Comparison of ENCODE assay signal across 1 cellular context in the genomic region with DNA sequence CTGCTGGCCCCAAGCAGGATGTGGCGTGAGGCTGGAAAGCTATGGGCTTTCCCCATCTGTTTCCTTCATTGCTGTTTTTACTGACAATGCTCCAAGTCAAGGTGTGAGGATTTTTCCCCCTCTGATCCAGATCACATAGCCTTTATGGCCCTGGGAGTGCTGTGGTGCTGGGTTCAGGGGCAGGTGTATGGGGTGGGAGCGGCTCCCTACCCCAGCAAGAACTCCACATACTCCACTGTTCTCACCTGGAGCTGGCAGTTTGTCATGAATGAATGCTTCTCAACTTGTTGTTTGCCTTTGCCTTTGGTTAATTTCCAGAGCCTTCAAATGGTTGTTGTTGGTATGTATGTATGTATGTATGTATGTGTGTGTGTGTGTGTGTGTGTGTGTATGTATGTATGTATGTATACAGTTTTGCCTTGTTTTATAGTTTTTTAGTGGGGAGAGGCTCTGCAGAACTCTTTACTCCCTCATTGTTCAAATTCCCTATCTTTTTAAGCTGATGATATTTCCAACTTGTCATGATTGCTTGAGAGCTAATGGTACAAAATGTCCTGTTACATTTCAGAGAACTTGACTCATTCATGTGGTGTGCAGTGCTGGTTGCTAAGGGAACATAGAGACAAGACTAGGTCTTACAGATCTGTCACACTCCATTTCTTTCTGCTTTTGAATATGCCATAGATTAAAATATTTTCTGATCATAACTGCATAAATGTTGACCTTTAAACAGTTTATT.
TF ChIP-seq lines count a peak whose summit lies in the region.

No MANE protein-coding gene starts in this region.

TF ChIP-seq in IMR-90, 13 proteins besides CTCF, POLR2A, EP300 and RAD21:
- TF ChIP-seq, protein P1, sequence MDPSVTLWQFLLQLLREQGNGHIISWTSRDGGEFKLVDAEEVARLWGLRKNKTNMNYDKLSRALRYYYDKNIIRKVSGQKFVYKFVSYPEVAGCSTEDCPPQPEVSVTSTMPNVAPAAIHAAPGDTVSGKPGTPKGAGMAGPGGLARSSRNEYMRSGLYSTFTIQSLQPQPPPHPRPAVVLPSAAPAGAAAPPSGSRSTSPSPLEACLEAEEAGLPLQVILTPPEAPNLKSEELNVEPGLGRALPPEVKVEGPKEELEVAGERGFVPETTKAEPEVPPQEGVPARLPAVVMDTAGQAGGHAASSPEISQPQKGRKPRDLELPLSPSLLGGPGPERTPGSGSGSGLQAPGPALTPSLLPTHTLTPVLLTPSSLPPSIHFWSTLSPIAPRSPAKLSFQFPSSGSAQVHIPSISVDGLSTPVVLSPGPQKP (IDR thresholded peaks at IDR 0.05; ENCODE audit: borderline replicate concordance, low read depth, low read length), result no peak
- no peak for TF ChIP-seq SMC3 (IDR thresholded peaks at IDR 0.05; ENCODE audit: low read depth, low read length)
- TF ChIP-seq CHD1 (IDR thresholded peaks at IDR 0.05; ENCODE audit: low read depth, low read length), result no peak
- TF ChIP-seq MXI1 (IDR thresholded peaks at IDR 0.05; ENCODE audit: borderline replicate concordance, low read depth, low read length), result no peak
- TF ChIP-seq MAZ (IDR thresholded peaks at IDR 0.05; ENCODE audit: borderline replicate concordance, low read depth, low read length), result no peak
- TF ChIP-seq CEBPB (IDR thresholded peaks at IDR 0.05; ENCODE audit: low read depth, low read length), result no peak
- no peak for TF ChIP-seq BHLHE40 (IDR thresholded peaks at IDR 0.05; ENCODE audit: low read depth, low read length)
- TF ChIP-seq NFE2L2 (IDR thresholded peaks at IDR 0.05; ENCODE audit: low read depth, low read length), result no peak
- no peak for TF ChIP-seq RFX5 (IDR thresholded peaks at IDR 0.05; ENCODE audit: low read depth, low read length)
- TF ChIP-seq MAFK (IDR thresholded peaks at IDR 0.05; ENCODE audit: low read depth, low read length), result no peak
- TF ChIP-seq, protein P2, sequence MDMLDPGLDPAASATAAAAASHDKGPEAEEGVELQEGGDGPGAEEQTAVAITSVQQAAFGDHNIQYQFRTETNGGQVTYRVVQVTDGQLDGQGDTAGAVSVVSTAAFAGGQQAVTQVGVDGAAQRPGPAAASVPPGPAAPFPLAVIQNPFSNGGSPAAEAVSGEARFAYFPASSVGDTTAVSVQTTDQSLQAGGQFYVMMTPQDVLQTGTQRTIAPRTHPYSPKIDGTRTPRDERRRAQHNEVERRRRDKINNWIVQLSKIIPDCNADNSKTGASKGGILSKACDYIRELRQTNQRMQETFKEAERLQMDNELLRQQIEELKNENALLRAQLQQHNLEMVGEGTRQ (IDR thresholded peaks at IDR 0.05; ENCODE audit: low read depth, low read length), result no peak
- no peak for TF ChIP-seq FOS (IDR thresholded peaks at IDR 0.05; ENCODE audit: low read depth, low read length)
- no peak for TF ChIP-seq RCOR1 (IDR thresholded peaks at IDR 0.05; ENCODE audit: insufficient replicate concordance, low read length)
TF ChIP-seq in IMR-90: peak in this region for 0.
